Comparison of ENCODE assay signal across 13 cellular contexts in the genomic region with DNA sequence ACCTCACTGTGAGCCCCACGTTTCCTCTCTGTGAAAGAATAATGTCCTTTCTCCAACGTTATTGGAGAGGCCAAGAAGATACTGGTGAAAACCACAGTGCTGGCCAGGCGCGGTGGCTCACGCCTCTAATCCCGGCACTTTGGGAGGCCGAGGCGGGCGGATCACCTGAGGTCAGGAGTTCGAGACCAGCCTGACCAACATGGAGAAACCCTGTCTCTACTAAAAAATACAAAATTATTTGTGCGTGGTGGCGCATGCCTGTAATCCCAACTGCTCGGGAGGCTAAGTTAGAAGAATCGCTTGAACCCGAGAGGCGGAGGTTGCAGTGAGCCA. TPM values are rescaled to one million over a fixed set of nuclear protein-coding genes. Genes with fewer than 3 reads are reported as not detected.
"Had no signal": no experiment of that assay in that cellular context is flagged by ENCODE, and none has a peak within 500 bp of the region (broad histone marks: within the 10 kb centered on the region; RNA-seq: fewer than 3 reads in every experiment).

No MANE protein-coding gene starts in this region.

RNA-seq across cellular contexts. Expression of a gene that starts 11.6 kb away (rescaled TPM):
- total RNA-seq: natural killer cell treated with Interleukin-12 subunit alpha and Interleukin-12 subunit beta and Interleukin-15 and Interleukin-18, amount 100 ng/mL, for 72 hours; neural crest cell; osteocyte; posterior vena cava; pulmonary artery endothelial cell; sciatic nerve had no signal

RNA-seq across cellular contexts. Expression of a gene that starts 34.9 kb away (rescaled TPM):
- total RNA-seq: naive thymus-derived CD8-positive, alpha-beta T cell; natural killer cell treated with Interleukin-12 subunit alpha and Interleukin-12 subunit beta and Interleukin-15 and Interleukin-18, amount 100 ng/mL, for 72 hours; neural crest cell; omental fat pad; osteocyte; posterior vena cava; prostate gland; pulmonary artery endothelial cell; sciatic nerve; smooth muscle cell; suprapubic skin; urinary bladder; uterus had no signal
- polyA plus RNA-seq: smooth muscle cell, urinary bladder had no signal

RNA-seq across cellular contexts. Expression of a gene that starts 44.8 kb away (rescaled TPM):
- total RNA-seq: naive thymus-derived CD8-positive, alpha-beta T cell had no signal
- polyA plus RNA-seq: naive thymus-derived CD8-positive, alpha-beta T cell had no signal
